Comparison of ENCODE assay signal across 8 cellular contexts in the genomic region with DNA sequence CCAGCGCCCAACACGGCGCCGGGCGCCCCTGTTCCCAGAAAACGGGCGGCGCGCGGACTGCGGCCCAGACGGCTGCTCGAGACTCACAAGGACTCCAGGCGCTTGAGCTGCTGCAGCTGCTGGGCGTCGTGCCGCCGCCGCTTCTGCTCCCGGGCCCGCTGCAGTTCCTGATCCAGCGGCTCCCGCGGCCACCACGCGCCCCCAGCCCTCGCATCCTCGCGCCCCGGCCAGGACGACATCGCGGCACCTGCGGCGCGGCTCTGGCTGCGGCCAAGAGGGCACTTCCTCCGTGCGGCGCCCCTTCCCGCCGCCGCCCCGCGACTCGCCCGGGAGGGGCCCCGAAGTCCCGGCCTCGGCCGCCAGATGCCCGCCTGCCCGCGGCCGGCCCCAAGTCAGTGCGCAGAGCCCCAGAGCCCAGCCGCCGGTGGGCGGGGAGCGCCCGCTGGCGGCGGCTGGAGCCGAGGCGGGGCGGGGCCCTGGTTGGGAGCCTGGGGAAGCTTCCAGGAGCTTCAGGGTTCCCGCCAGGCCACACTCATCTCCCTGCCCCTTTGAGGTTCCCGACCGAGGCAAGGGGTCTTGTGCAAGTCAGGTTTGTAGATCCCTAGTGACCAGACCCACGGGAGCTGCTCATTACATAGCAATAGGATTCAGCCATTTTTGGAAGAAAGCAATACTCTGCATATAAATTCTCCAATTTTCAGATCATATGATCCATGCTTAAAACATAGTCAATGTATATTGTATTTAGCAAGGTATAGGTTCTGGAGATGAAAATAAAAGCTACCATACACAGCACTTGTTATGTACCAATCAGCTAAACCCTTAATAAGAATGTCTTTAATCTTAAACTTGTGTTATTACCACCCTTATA. TPM values are rescaled to one million over a fixed set of nuclear protein-coding genes. Genes with fewer than 3 reads are reported as not detected.
DNase-seq lines count a peak whose midpoint lies in the region; ATAC-seq and TF ChIP-seq lines count a peak whose summit lies in the region.

No MANE protein-coding gene starts in this region.

- TF ChIP-seq CTCF in AG04449 (IDR thresholded peaks at IDR 0.05; ENCODE audit: insufficient read depth, low read length, missing control alignments) = peak; percentile 69
- TF ChIP-seq CTCF in kidney epithelial cell (IDR thresholded peaks at IDR 0.05; ENCODE audit: insufficient read depth, low read length, poor library complexity, severe bottlenecking) = peak; percentile 36

- no peak for DNase-seq in AG04449 (ENCODE audit: low read depth, low spot score)
- DNase-seq in NCI-H2196 (lab: John Stamatoyannopoulos, UW; ENCODE audit: unreplicated experiment) = peak; percentile 83
- DNase-seq in activated CD4-positive, CD25-positive, alpha-beta regulatory T cell treated with anti-CD3 and anti-CD28 coated beads, Interleukin-2, amount 50 U/mL, for 16 hours (ENCODE audit: low read depth, low spot score) = peak; percentile 31
- peak; percentile 85 for DNase-seq in cerebellum (ENCODE audit: low spot score)
- no peak for DNase-seq in kidney epithelial cell (ENCODE audit: low read depth)
- peak; percentile 52 for DNase-seq in stimulated activated CD4-positive, alpha-beta T cell treated with anti-CD3 and anti-CD28 coated beads, Interleukin-15, amount 100 ng/mL, for 1 hour (ENCODE audit: low read depth in 1 of 2, low spot score in 1 of 2)

- no peaks in the 10 kb centered on the region for H3K27me3 ChIP-seq in kidney epithelial cell (ENCODE audit: control insufficient read depth, insufficient read depth, low read length)

- peak overlapping the region; percentile 78 for H3K4me3 ChIP-seq in AG04449 (ENCODE audit: low read depth, low read length)
- H3K4me3 ChIP-seq in kidney epithelial cell (ENCODE audit: low read depth, low read length) = peak overlapping the region; percentile 83

- peaks cover 2% of the 10 kb centered on the region for H3K36me3 ChIP-seq in kidney epithelial cell (ENCODE audit: control insufficient read depth, insufficient read depth, low read length)

- CTCF ChIA-PET in AG04449 (lab: Yijun Ruan, JAX) = interaction anchor here (0.7 to 3.6 kb wide), 20 partner anchors 9 to 181 kb away, joined by 3 to 19 read pairs (median 4); partner anchors contain the start of genes FKBP9 and NT5C3A

- POLR2A ChIA-PET in AG04449 (lab: Yijun Ruan, JAX) = interaction anchor here (1.3 kb wide), 3 partner anchors 14 to 120 kb away, joined by 4 to 13 read pairs (median 4); partner anchors contain the start of genes FKBP9 and NT5C3A

- ATAC-seq in GM18517 (IDR thresholded peaks at IDR 0.05; ENCODE audit: unreplicated experiment) (peak; percentile 76), HG03045 (IDR thresholded peaks at IDR 0.05; ENCODE audit: unreplicated experiment) (peak; percentile 91)

RNA-seq across cellular contexts. Expression of gene FKBP9, which starts 14.2 kb away (rescaled TPM):
- 30.4 TPM for total RNA-seq in cerebellum
- total RNA-seq in kidney epithelial cell = 107 TPM in 2 replicates

RNA-seq across cellular contexts. Expression of gene KBTBD2, which starts 51.5 kb away (rescaled TPM):
- total RNA-seq in cerebellum (66.1 TPM), kidney epithelial cell (29.3 and 35.0 TPM in 2 replicates)

Comparison
In these comparisons a context has a peak if more than half of its experiments do, and no peak if none do; other contexts are left out.
1. DNase-seq: peak in NCI-H2196 (single experiment), activated CD4-positive, CD25-positive, alpha-beta regulatory T cell treated with anti-CD3 and anti-CD28 coated beads, Interleukin-2, amount 50 U/mL, for 16 hours (single experiment), cerebellum (single experiment) and stimulated activated CD4-positive, alpha-beta T cell treated with anti-CD3 and anti-CD28 coated beads, Interleukin-15, amount 100 ng/mL, for 1 hour (2 of 2); none in AG04449 (single experiment) and kidney epithelial cell (single experiment).